ENCODE assay signal across 13 cellular contexts in the genomic region with DNA sequence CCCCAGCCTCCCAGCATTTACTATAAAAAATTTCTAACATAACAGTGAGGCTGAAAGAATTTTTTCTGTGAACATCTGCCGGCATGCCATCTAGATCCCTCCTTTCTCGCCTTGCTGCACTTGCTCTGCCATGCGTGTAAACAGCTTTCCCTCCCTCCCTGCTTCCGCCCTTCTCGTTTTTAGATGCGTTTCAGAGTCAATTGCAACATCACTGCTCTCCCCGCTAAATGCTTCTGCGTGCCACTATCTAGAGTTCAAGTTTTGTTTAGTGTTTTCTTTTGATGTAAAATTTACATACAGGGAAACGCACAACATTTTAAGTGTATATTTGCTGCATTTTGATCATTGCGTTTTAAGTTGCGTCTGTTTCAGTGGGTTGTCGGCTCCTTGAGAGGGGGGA.
"Had no signal": no experiment of that assay in that cellular context is flagged by ENCODE, and none has a peak within 500 bp of the region (broad histone marks: within the 10 kb centered on the region; RNA-seq: fewer than 3 reads in every experiment).

No MANE protein-coding gene starts in this region.

- H3K4me3 ChIP-seq: heart right ventricle, sigmoid colon had no signal

- ATAC-seq: activated CD4-positive, alpha-beta T cell treated with anti-CD3 and anti-CD28 coated beads for 36 hours; heart right ventricle; left ventricle myocardium superior; natural killer cell treated with Interleukin-12 subunit alpha and Interleukin-12 subunit beta and Interleukin-15 and Interleukin-18, amount 100 ng/mL, for 72 hours had no signal

- H3K27ac ChIP-seq: heart right ventricle, sigmoid colon, WERI-Rb-1 had no signal

- H3K36me3 ChIP-seq: heart right ventricle, sigmoid colon, WERI-Rb-1 had no signal

- DNase-seq: activated CD4-positive, alpha-beta T cell treated with anti-CD3 and anti-CD28 coated beads for 36 hours; activated naive CD4-positive, alpha-beta T cell treated with anti-CD3 and anti-CD28 coated beads for 36 hours; foreskin melanocyte; heart right ventricle; islet precursor cell; left ventricle myocardium superior; mesenchymal stem cell; nucleus accumbens; sigmoid colon; stimulated activated CD4-positive, alpha-beta T cell treated with anti-CD3 and anti-CD28 coated beads, Interleukin-12 subunit alpha, Interleukin-12 subunit beta, amount 100 ng/mL, for 4 hours; stimulated activated naive CD4-positive, alpha-beta T cell; WERI-Rb-1 had no signal

- H3K4me1 ChIP-seq: heart right ventricle, sigmoid colon had no signal
